7 cellular contexts compared by ENCODE assay signal in genomic region chr10:17062493-17063487, GRCh38.
DNase-seq lines count a peak whose midpoint lies in the region; ATAC-seq, FAIRE-seq and TF ChIP-seq lines count a peak whose summit lies in the region.

No MANE protein-coding gene starts in this region.

- no peaks in the 10 kb centered on the region for H3K9me3 ChIP-seq in transverse colon

- peaks cover 0 to 2% (median 0%) of the 10 kb centered on the region in 4 donors for H3K4me1 ChIP-seq in transverse colon

- TF ChIP-seq CTCF in bronchial epithelial cell (IDR thresholded peaks at IDR 0.05; ENCODE audit: insufficient read depth, low read length, severe bottlenecking) (no peak), transverse colon (IDR thresholded peaks at IDR 0.05) (no peak)

- no peaks in the 10 kb centered on the region for H3K36me3 ChIP-seq in bronchial epithelial cell (ENCODE audit: control insufficient read depth, insufficient read depth, low read length)
- H3K36me3 ChIP-seq in transverse colon, result no peaks in the 10 kb centered on the region

- H3K27ac ChIP-seq in transverse colon, result peak overlapping the region; percentile 6 to 53 (median 27)

- in situ Hi-C loops in transverse colon (cut with MboI; ENCODE audit: low pct_ligation_motif_present in 1 of 4, low pct_unique_long_range_greater_than_20kb in 1 of 4, low sequenced_read_pairs in 3 of 4) (no loop called here), G401 (cut with HindIII; ENCODE audit: low sequenced_read_pairs) (no loop called here)

- H3K4me3 ChIP-seq in bronchial epithelial cell (ENCODE audit: low read depth, low read length) (no peak overlapping the region), transverse colon (no peak overlapping the region)

- H3K27me3 ChIP-seq in bronchial epithelial cell (ENCODE audit: control insufficient read depth, insufficient read depth, low read length), result no peaks in the 10 kb centered on the region
- H3K27me3 ChIP-seq in transverse colon, result no peaks in the 10 kb centered on the region

- intact Hi-C loops in transverse colon (cut with DNase I; ENCODE audit: low total_unique reads), result no loop called here

- TF ChIP-seq POLR2A in transverse colon (IDR thresholded peaks at IDR 0.05), result no peak

- 74 to 75% methylated on average over 9 of the region's 9 CpGs for WGBS in transverse colon (ENCODE audit: low coverage in 1 of 2), 2 donors

- no peak for ATAC-seq in HG02678 (IDR thresholded peaks at IDR 0.05; ENCODE audit: unreplicated experiment)

- peak; percentile 80 for FAIRE-seq in HTR-8/SVneo (lab: Jason Lieb, UNC)
- peak; percentile 72 for FAIRE-seq in bronchial epithelial cell (lab: Jason Lieb, UNC)

- DNase-seq in HTR-8/SVneo (ENCODE audit: insufficient read length, low spot score), result peak; percentile 39
- DNase-seq in bronchial epithelial cell (ENCODE audit: low read depth), result peak; percentile 95
- DNase-seq in left kidney (ENCODE audit: low read depth, low spot score), result peak; percentile 54
- no peak for DNase-seq in transverse colon
- DNase-seq in G401 (ENCODE audit: low spot score), result no peak
- no peak for DNase-seq in NCI-H1417 treated with DMSO at 0.1 percent for 48 hours (lab: John Stamatoyannopoulos, UW)

- no peak for TF ChIP-seq EP300 in transverse colon (IDR thresholded peaks at IDR 0.05; ENCODE audit: low read depth)

Comparison
In these comparisons a context has a peak if more than half of its experiments do, and no peak if none do; other contexts are left out.
1. DNase-seq: peak in HTR-8/SVneo (single experiment), bronchial epithelial cell (single experiment) and left kidney (single experiment); none in transverse colon (single experiment), G401 (single experiment) and NCI-H1417 treated with DMSO at 0.1 percent for 48 hours (single experiment).